10 cellular contexts compared by ENCODE assay signal in the genomic region with DNA sequence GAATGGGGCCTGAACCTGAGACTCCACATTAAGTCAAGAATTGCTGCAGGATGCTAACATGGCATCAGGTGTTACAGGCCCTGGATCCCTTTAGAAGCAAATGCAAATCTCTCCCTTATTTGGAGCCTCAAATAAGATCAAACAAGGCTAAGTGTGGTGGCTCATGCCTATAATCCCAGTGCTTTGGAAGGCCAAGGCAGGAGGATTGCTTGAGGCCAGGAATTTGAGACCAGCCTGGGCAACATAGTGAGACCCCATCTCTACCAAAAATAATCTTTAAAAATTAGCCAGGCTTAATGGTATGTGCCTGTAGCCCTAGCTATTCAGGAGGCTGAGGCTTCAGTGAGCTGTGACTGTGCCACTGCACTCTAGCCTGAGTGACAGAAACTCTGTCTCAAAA.
"Had no signal": no experiment of that assay in that cellular context is flagged by ENCODE, and none has a peak within 500 bp of the region (broad histone marks: within the 10 kb centered on the region; RNA-seq: fewer than 3 reads in every experiment).

No MANE protein-coding gene starts in this region.

- H3K4me2 ChIP-seq: GM23338, KMS-11 had no signal

- FAIRE-seq: H1, H54 had no signal

- ATAC-seq: GM23338 had no signal

- H3K4me3 ChIP-seq: GM23338 had no signal

- H3K9ac ChIP-seq: KMS-11 had no signal

- H2AFZ ChIP-seq: GM23338 had no signal

- H3K4me3 Mint-ChIP-seq: GM23338, H9, HFFc6 had no signal

- H3K27ac Mint-ChIP-seq: GM23338, H9, HFFc6 had no signal

- DNase-seq: H9, HCEC 1CT, HFFc6, IMR-90, KBM-7 had no signal

- H3K27ac ChIP-seq: HL-60, KMS-11 had no signal
